Comparison of ENCODE assay signal across 8 cellular contexts in the genomic region with DNA sequence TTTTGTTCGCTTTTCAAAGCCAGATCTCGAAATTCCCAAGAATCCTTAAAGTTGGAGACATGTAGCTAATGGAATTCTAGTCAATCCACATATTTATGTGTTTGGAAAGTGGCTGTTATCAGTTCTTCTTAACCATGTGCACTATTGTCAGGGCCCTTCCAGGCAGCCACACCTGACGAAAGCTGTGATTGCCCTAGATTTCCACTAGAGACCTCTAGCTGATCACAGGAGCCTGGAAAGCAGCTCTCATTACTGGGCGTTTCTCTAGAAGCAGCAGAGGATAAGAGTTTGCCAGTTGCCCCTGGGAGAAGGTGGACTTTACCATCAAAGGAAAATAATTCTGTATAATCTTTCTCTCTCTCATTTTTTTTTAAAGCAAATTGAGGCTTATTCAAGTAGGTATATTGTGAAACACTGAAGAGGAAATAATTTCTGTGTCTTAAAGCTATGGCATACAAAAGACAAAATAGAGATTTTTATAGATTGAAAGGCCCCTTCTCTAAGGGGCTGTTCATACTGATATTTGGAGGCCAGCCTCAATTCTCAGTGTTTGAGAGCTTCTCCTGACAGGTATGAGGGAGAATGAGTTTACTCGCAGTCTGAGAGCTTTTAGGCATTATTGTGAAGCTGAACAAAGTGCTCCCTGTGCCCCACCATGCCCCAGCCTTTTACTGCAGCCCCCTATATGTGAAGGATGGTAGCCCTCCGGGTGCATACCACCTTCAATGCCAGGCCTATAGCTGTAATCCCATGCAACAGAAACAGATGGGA.
DNase-seq lines count a peak whose midpoint lies in the region; TF ChIP-seq lines count a peak whose summit lies in the region.

No MANE protein-coding gene starts in this region.

- H3K36me3 ChIP-seq in tibial nerve, result no peaks in the 10 kb centered on the region
- H3K36me3 ChIP-seq in effector memory CD4-positive, alpha-beta T cell (ENCODE audit: control insufficient read depth, insufficient read depth, low read length), result no peaks in the 10 kb centered on the region

- in situ Hi-C loops in astrocyte of the spinal cord (cut with HindIII; ENCODE audit: low sequenced_read_pairs), result no loop called here

- H3K27ac ChIP-seq in tibial nerve, result no peak overlapping the region
- no peak overlapping the region for H3K27ac ChIP-seq in effector memory CD4-positive, alpha-beta T cell (ENCODE audit: insufficient read depth, low read length, poor library complexity, severe bottlenecking)

- WGBS in tibial nerve, 2 donors, result 42 to 61% methylated on average over 6 of the region's 6 CpGs

- TF ChIP-seq EP300 in tibial nerve (IDR thresholded peaks at IDR 0.05), result peak in 1 of 2 donors; percentile 8

- DNase-seq in GM12865 (ENCODE audit: low read depth) (peak; percentile 9), NCI-H146 (lab: John Stamatoyannopoulos, UW) (peak; percentile 73), astrocyte of the spinal cord (ENCODE audit: low read depth, low spot score) (peak; percentile 73), iris pigment epithelial cell (ENCODE audit: low read depth) (peak; percentile 81), tibial nerve (ENCODE audit: low spot score in 2 of 2) (peak in 1 of 2 donors; percentile 22), NCI-H187 treated with DMSO at 0.1 percent for 48 hours (lab: John Stamatoyannopoulos, UW) (no peak), NCI-H2107 treated with DMSO at 0.1 percent for 48 hours (lab: John Stamatoyannopoulos, UW; ENCODE audit: unreplicated experiment) (no peak)
- DNase-seq in effector memory CD4-positive, alpha-beta T cell, result no peak

- no peaks in the 10 kb centered on the region for H3K9me3 ChIP-seq in tibial nerve
- no peaks in the 10 kb centered on the region for H3K9me3 ChIP-seq in effector memory CD4-positive, alpha-beta T cell (ENCODE audit: control insufficient read depth, low read length)

- TF ChIP-seq CTCF in GM12865 (IDR thresholded peaks at IDR 0.05; ENCODE audit: insufficient read depth, low read depth, low read length, missing control alignments) (peak; percentile 16), astrocyte of the spinal cord (IDR thresholded peaks at IDR 0.05; ENCODE audit: low read depth, low read length) (peak; percentile 68), tibial nerve (IDR thresholded peaks at IDR 0.05) (peak in 4 of 5 experiments; percentile 32 to 60 (median 45))

- TF ChIP-seq POLR2A in tibial nerve (IDR thresholded peaks at IDR 0.05), result no peak

- H3K4me3 ChIP-seq in GM12865 (ENCODE audit: low read depth, low read length) (no peak overlapping the region), astrocyte of the spinal cord (ENCODE audit: low read depth, low read length) (no peak overlapping the region), tibial nerve (no peak overlapping the region)
- H3K4me3 ChIP-seq in effector memory CD4-positive, alpha-beta T cell (ENCODE audit: insufficient read depth, low read depth, low read length, poor library complexity, severe bottlenecking), result no peak overlapping the region

- no peaks in the 10 kb centered on the region for H3K27me3 ChIP-seq in tibial nerve
- no peaks in the 10 kb centered on the region for H3K27me3 ChIP-seq in effector memory CD4-positive, alpha-beta T cell (replicated peaks; ENCODE audit: control insufficient read depth, insufficient read depth, low read length, poor library complexity, severe bottlenecking)

- H3K4me1 ChIP-seq in tibial nerve, result peaks cover 0 to 5% (median 0%) of the 10 kb centered on the region in 4 donors
- H3K4me1 ChIP-seq in effector memory CD4-positive, alpha-beta T cell (ENCODE audit: control insufficient read depth, insufficient read depth, low read length, poor library complexity, severe bottlenecking), result no peaks in the 10 kb centered on the region

Comparison
In these comparisons a context has a peak if more than half of its experiments do, and no peak if none do; other contexts are left out.
1. DNase-seq: peak in GM12865 (single experiment), NCI-H146 (single experiment), astrocyte of the spinal cord (single experiment) and iris pigment epithelial cell (single experiment); none in NCI-H187 treated with DMSO at 0.1 percent for 48 hours (single experiment), NCI-H2107 treated with DMSO at 0.1 percent for 48 hours (single experiment) and effector memory CD4-positive, alpha-beta T cell (0 of 3).
2. CTCF ChIP-seq: peak in every context shown above with its lines; median percentile 68 in astrocyte of the spinal cord; 45 in tibial nerve; 16 in GM12865.